ENCODE assay signal across 16 cellular contexts in genomic region chr13:33058816-33059215, GRCh38. TPM values are rescaled to one million over a fixed set of nuclear protein-coding genes. Genes with fewer than 3 reads are reported as not detected.
DNase-seq lines count a peak whose midpoint lies in the region; ATAC-seq and TF ChIP-seq lines count a peak whose summit lies in the region.
"Had no signal": no experiment of that assay in that cellular context is flagged by ENCODE, and none has a peak within 500 bp of the region (broad histone marks: within the 10 kb centered on the region; RNA-seq: fewer than 3 reads in every experiment).

No MANE protein-coding gene starts in this region.

- H3K9me3 ChIP-seq in liver (ENCODE audit: control insufficient read depth in 4 of 4, low read length in 3 of 4) (peaks cover 0 to 4% (median 0%) of the 10 kb centered on the region in 4 donors), right lobe of liver (no peaks in the 10 kb centered on the region), tibial artery (no peaks in the 10 kb centered on the region)
- no peaks in the 10 kb centered on the region for H3K9me3 ChIP-seq in CD4-positive, alpha-beta memory T cell (ENCODE audit: control insufficient read depth in 1 of 2, low read length in 2 of 2)

- no peak for TF ChIP-seq POLR2A in right lobe of liver (IDR thresholded peaks at IDR 0.05)

- CTCF ChIA-PET in CD4-positive, alpha-beta memory T cell (lab: Charles Lee; ENCODE audit: partially characterized antibody), result no interaction called here

- TF ChIP-seq RAD21 in liver (IDR thresholded peaks at IDR 0.05), result peak in 1 of 2 donors; percentile 11

- peaks cover 0 to 4% (median 0%) of the 10 kb centered on the region in 4 donors for H3K27me3 ChIP-seq in liver (ENCODE audit: control insufficient read depth in 4 of 4, insufficient read depth in 4 of 4, low read length in 3 of 4)
- H3K27me3 ChIP-seq in right lobe of liver, result no peaks in the 10 kb centered on the region
- H3K27me3 ChIP-seq in CD4-positive, alpha-beta memory T cell (ENCODE audit: insufficient read depth, low read length), result no peaks in the 10 kb centered on the region
- H3K27me3 ChIP-seq in tibial artery, result no peaks in the 10 kb centered on the region
- H3K27me3 ChIP-seq: BLaER1 treated with 17β-estradiol and CSF1 and Interleukin-3, amounts not matched to agents 10 nM and 100 nM had no signal

- H3K4me3 ChIP-seq in liver (ENCODE audit: low read depth in 1 of 3, low read length in 3 of 3), result no peak overlapping the region
- H3K4me3 ChIP-seq in right lobe of liver, result no peak overlapping the region
- H3K4me3 ChIP-seq in CD4-positive, alpha-beta memory T cell (ENCODE audit: low read length in 2 of 2), result no peak overlapping the region
- no peak overlapping the region for H3K4me3 ChIP-seq in tibial artery
- H3K4me3 ChIP-seq: BLaER1 treated with 17β-estradiol and CSF1 and Interleukin-3, amounts not matched to agents 10 nM and 100 nM had no signal

- no peak for TF ChIP-seq CTCF in liver (IDR thresholded peaks at IDR 0.05; ENCODE audit: low read depth, low read length, missing input control)
- no peak for TF ChIP-seq CTCF in right lobe of liver (IDR thresholded peaks at IDR 0.05)
- TF ChIP-seq CTCF in nephron (IDR thresholded peaks at IDR 0.05; ENCODE audit: unreplicated experiment in 3 of 3), result no peak
- no peak for TF ChIP-seq CTCF in tibial artery (IDR thresholded peaks at IDR 0.05)

- H3K27ac ChIP-seq in liver (ENCODE audit: low read depth in 1 of 2, low read length in 2 of 2) (no peak overlapping the region), right lobe of liver (no peak overlapping the region), tibial artery (no peak overlapping the region)
- H3K27ac ChIP-seq in CD4-positive, alpha-beta memory T cell (ENCODE audit: low read depth, low read length), result no peak overlapping the region
- H3K27ac ChIP-seq: BLaER1 treated with 17β-estradiol and CSF1 and Interleukin-3, amounts not matched to agents 10 nM and 100 nM; HL-60 had no signal

- H3K9ac ChIP-seq in liver (ENCODE audit: low read depth in 1 of 2, low read length in 2 of 2), result no peak overlapping the region
- H3K9ac ChIP-seq: BLaER1 treated with 17β-estradiol and CSF1 and Interleukin-3, amounts not matched to agents 10 nM and 100 nM had no signal

- no peaks in the 10 kb centered on the region for H3K9me3 Mint-ChIP-seq in dendritic cell treated with granulocyte-macrophage colony-stimulating factor and Interleukin-4, amounts not matched to agents 40 ng/mL and 50 ng/mL, for 4 days
- no peaks in the 10 kb centered on the region for H3K9me3 Mint-ChIP-seq in nephron
- H3K9me3 Mint-ChIP-seq in CD4-positive, alpha-beta memory T cell, result no peaks in the 10 kb centered on the region
- H3K9me3 Mint-ChIP-seq: CD4-positive, alpha-beta T cell; H9 had no signal

- intact Hi-C loops in right lobe of liver (cut with DNase I) (no loop called here), tibial artery (cut with DNase I; ENCODE audit: low total_unique reads) (no loop called here)
- intact Hi-C loops in dendritic cell treated with granulocyte-macrophage colony-stimulating factor and Interleukin-4, amounts not matched to agents 40 ng/mL and 50 ng/mL, for 4 days (cut with micrococcal nuclease), result no loop called here
- intact Hi-C loops in CD4-positive, alpha-beta memory T cell (cut with micrococcal nuclease), result no loop called here

- POLR2A ChIA-PET in CD4-positive, alpha-beta memory T cell (lab: Charles Lee; ENCODE audit: partially characterized antibody), result no interaction called here

- no peak for ATAC-seq in right lobe of liver
- ATAC-seq in HG03039 (IDR thresholded peaks at IDR 0.05; ENCODE audit: unreplicated experiment), result no peak

- H3K27ac Mint-ChIP-seq in dendritic cell treated with granulocyte-macrophage colony-stimulating factor and Interleukin-4, amounts not matched to agents 40 ng/mL and 50 ng/mL, for 4 days, result peak overlapping the region; percentile 75
- H3K27ac Mint-ChIP-seq in nephron, result peak overlapping the region; percentile 72 to 86 (median 83)
- no peak overlapping the region for H3K27ac Mint-ChIP-seq in CD4-positive, alpha-beta memory T cell
- H3K27ac Mint-ChIP-seq: CD4-positive, alpha-beta T cell; H9 had no signal

- DNase-seq in right lobe of liver (no peak), tibial artery (no peak)
- DNase-seq in CD4-positive, alpha-beta memory T cell, result no peak
- DNase-seq: 8988T; ACHN; CD4-positive, alpha-beta T cell; DMS79; EL; GOT3; H9 had no signal

- peaks cover 32% of the 10 kb centered on the region for H3K4me1 Mint-ChIP-seq in dendritic cell treated with granulocyte-macrophage colony-stimulating factor and Interleukin-4, amounts not matched to agents 40 ng/mL and 50 ng/mL, for 4 days (ENCODE audit: low read depth)
- peaks cover 20% of the 10 kb centered on the region for H3K4me1 Mint-ChIP-seq in nephron
- no peaks in the 10 kb centered on the region for H3K4me1 Mint-ChIP-seq in CD4-positive, alpha-beta memory T cell

- peaks cover 1% of the 10 kb centered on the region for H3K27me3 Mint-ChIP-seq in dendritic cell treated with granulocyte-macrophage colony-stimulating factor and Interleukin-4, amounts not matched to agents 40 ng/mL and 50 ng/mL, for 4 days
- H3K27me3 Mint-ChIP-seq in nephron (ENCODE audit: low read depth), result no peaks in the 10 kb centered on the region
- H3K27me3 Mint-ChIP-seq in CD4-positive, alpha-beta memory T cell, result peaks cover 3 to 7% of the 10 kb centered on the region in 2 donors

- H3K4me1 ChIP-seq in liver (ENCODE audit: control insufficient read depth in 4 of 4, insufficient read depth in 4 of 4, low read length in 3 of 4) (peaks cover 0 to 3% (median 0%) of the 10 kb centered on the region in 4 donors), right lobe of liver (no peaks in the 10 kb centered on the region), tibial artery (no peaks in the 10 kb centered on the region)
- H3K4me1 ChIP-seq in CD4-positive, alpha-beta memory T cell (ENCODE audit: insufficient read depth, low read length), result no peaks in the 10 kb centered on the region

- peak overlapping the region; percentile 13 for H3K4me3 Mint-ChIP-seq in dendritic cell treated with granulocyte-macrophage colony-stimulating factor and Interleukin-4, amounts not matched to agents 40 ng/mL and 50 ng/mL, for 4 days
- no peak overlapping the region for H3K4me3 Mint-ChIP-seq in nephron
- H3K4me3 Mint-ChIP-seq in CD4-positive, alpha-beta memory T cell, result no peak overlapping the region
- H3K4me3 Mint-ChIP-seq: CD4-positive, alpha-beta T cell; H9 had no signal

- 88% methylated on average over 3 of the region's 3 CpGs for WGBS in liver
- 82% methylated on average over 3 of the region's 3 CpGs for WGBS in right lobe of liver (ENCODE audit: insufficient coverage, low coverage, low lambda C conversion rate, missing lambda C conversion rate)

- H3K36me3 Mint-ChIP-seq in dendritic cell treated with granulocyte-macrophage colony-stimulating factor and Interleukin-4, amounts not matched to agents 40 ng/mL and 50 ng/mL, for 4 days (ENCODE audit: low read depth), result no peaks in the 10 kb centered on the region
- no peaks in the 10 kb centered on the region for H3K36me3 Mint-ChIP-seq in nephron (ENCODE audit: low read depth)
- H3K36me3 Mint-ChIP-seq in CD4-positive, alpha-beta memory T cell, result no peaks in the 10 kb centered on the region

- H3K36me3 ChIP-seq in liver (ENCODE audit: control insufficient read depth in 4 of 4, insufficient read depth in 3 of 4, low read depth in 1 of 4, low read length in 3 of 4) (no peaks in the 10 kb centered on the region), right lobe of liver (no peaks in the 10 kb centered on the region), tibial artery (no peaks in the 10 kb centered on the region)
- no peaks in the 10 kb centered on the region for H3K36me3 ChIP-seq in CD4-positive, alpha-beta memory T cell (ENCODE audit: insufficient read depth, low read length)
- H3K36me3 ChIP-seq: BLaER1 treated with 17β-estradiol and CSF1 and Interleukin-3, amounts not matched to agents 10 nM and 100 nM had no signal

TF ChIP-seq in liver, 16 proteins besides CTCF, POLR2A, EP300 and RAD21 (continues in another document):
- no peak for TF ChIP-seq FOXA1 (IDR thresholded peaks at IDR 0.05)
- peak; percentile 30 to 32 for TF ChIP-seq RXRA (IDR thresholded peaks at IDR 0.05)
- no peak for TF ChIP-seq REST (IDR thresholded peaks at IDR 0.05)
- TF ChIP-seq TAF1 (conservative IDR thresholded peaks at IDR 0.05), result no peak
- no peak for TF ChIP-seq YY1 (IDR thresholded peaks at IDR 0.05)
- TF ChIP-seq, protein P1, sequence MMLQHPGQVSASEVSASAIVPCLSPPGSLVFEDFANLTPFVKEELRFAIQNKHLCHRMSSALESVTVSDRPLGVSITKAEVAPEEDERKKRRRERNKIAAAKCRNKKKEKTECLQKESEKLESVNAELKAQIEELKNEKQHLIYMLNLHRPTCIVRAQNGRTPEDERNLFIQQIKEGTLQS (IDR thresholded peaks at IDR 0.05), result no peak
- no peak for TF ChIP-seq HNF4G (IDR thresholded peaks at IDR 0.05)
- TF ChIP-seq JUND (IDR thresholded peaks at IDR 0.05), result no peak
- TF ChIP-seq EGR1 (IDR thresholded peaks at IDR 0.05; ENCODE audit: low read depth in 2 of 2), result no peak
- no peak for TF ChIP-seq HNF4A (conservative IDR thresholded peaks at IDR 0.05)

RNA-seq across cellular contexts. Expression of gene KL, which starts 42.6 kb away (rescaled TPM):
- total RNA-seq in liver (under 1 TPM; 0.37 to 0.92 TPM), right lobe of liver (1 to 10 TPM in 1 of 6 experiments, under 1 TPM in 5; 0.09 to 1.2 (median 0.39) TPM)
- polyA plus RNA-seq in liver, result under 1 TPM; 0.13 to 0.18 TPM
- under 1 TPM in 1 of 2 experiments, not detected in 1; 0.17 TPM for total RNA-seq in CD4-positive, alpha-beta memory T cell
- polyA plus RNA-seq in CD4-positive, alpha-beta memory T cell, result not detected
- total RNA-seq: CD4-positive, alpha-beta T cell; H9 had no signal

Comparison
In these comparisons a context has a peak if more than half of its experiments do, and no peak if none do; other contexts are left out.
1. H3K27ac Mint-ChIP-seq: peak in dendritic cell treated with granulocyte-macrophage colony-stimulating factor and Interleukin-4, amounts not matched to agents 40 ng/mL and 50 ng/mL, for 4 days (single experiment) and nephron (3 of 3); none in CD4-positive, alpha-beta memory T cell (0 of 7).